Comparison of ENCODE assay signal across 16 cellular contexts in the genomic region with DNA sequence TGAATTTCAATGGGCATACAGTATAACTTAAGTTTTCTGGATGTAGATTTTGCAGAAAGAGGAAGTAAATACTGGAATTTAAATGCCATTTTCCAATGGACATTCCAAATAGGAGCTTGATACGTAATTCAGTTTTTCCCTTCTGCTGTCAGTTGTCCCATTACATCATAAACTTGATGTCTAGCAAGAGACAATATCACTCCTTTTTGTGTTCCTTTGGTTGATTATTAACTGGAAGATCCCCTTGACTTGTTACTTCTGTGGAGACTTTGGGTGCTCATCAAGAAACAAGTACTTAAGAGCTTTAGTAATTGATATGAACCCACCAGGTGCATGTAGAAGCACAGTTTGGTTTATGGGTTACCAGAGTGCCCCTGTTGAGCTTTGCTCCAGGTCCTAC.
DNase-seq lines count a peak whose midpoint lies in the region; ATAC-seq and TF ChIP-seq lines count a peak whose summit lies in the region.
"Had no signal": no experiment of that assay in that cellular context is flagged by ENCODE, and none has a peak within 500 bp of the region (broad histone marks: within the 10 kb centered on the region; RNA-seq: fewer than 3 reads in every experiment).

No MANE protein-coding gene starts in this region.

- H2AFZ ChIP-seq in MM.1S (ENCODE audit: low read length), result no peak overlapping the region

- H3K79me2 ChIP-seq in MM.1S (ENCODE audit: low read length), result 0 out of 2 replicates have a peak, but pooled peaks cover 14% of the 10 kb centered on the region

- peaks cover 9% of the 10 kb centered on the region; the same call in 1 of the 2 replicates for H3K4me1 ChIP-seq in MM.1S (ENCODE audit: low read length)

- peak; percentile 59 for ATAC-seq in GM18508 (IDR thresholded peaks at IDR 0.05; ENCODE audit: insufficient read depth, unreplicated experiment)
- peak; percentile 64 for ATAC-seq in HG03378 (IDR thresholded peaks at IDR 0.05; ENCODE audit: unreplicated experiment)
- no peak for ATAC-seq in natural killer cell treated with Interleukin-12 subunit alpha and Interleukin-12 subunit beta and Interleukin-15 and Interleukin-18, amount 100 ng/mL, for 72 hours
- ATAC-seq: lower lobe of right lung, natural killer cell had no signal

- H3F3A ChIP-seq in MM.1S (ENCODE audit: insufficient read depth, low read length), result peaks cover 3% of the 10 kb centered on the region; the same call in 1 of the 2 replicates

- H3K9me3 Mint-ChIP-seq in brain, result peaks cover 0 to 1% (median 0%) of the 10 kb centered on the region in 5 experiments
- no peaks in the 10 kb centered on the region for H3K9me3 Mint-ChIP-seq in natural killer cell treated with Interleukin-12 subunit alpha and Interleukin-12 subunit beta and Interleukin-15 and Interleukin-18, amount 100 ng/mL, for 72 hours
- H3K9me3 Mint-ChIP-seq: activated naive CD4-positive, alpha-beta T cell treated with anti-CD3 and anti-CD28 coated beads, Interleukin-2, amount 50 U/mL, for 24 hours; IgD-negative memory B cell; natural killer cell had no signal

- H3K27me3 Mint-ChIP-seq in brain, result peaks cover 3% of the 10 kb centered on the region
- no peaks in the 10 kb centered on the region for H3K27me3 Mint-ChIP-seq in natural killer cell treated with Interleukin-12 subunit alpha and Interleukin-12 subunit beta and Interleukin-15 and Interleukin-18, amount 100 ng/mL, for 72 hours
- H3K27me3 Mint-ChIP-seq: activated naive CD4-positive, alpha-beta T cell treated with anti-CD3 and anti-CD28 coated beads, Interleukin-2, amount 50 U/mL, for 24 hours; IgD-negative memory B cell had no signal

- H3K4me3 ChIP-seq in MM.1S (ENCODE audit: low read length), result no peak overlapping the region
- H3K4me3 ChIP-seq: BLaER1 treated with 17β-estradiol and CSF1 and Interleukin-3, amounts not matched to agents 10 nM and 100 nM; lower lobe of right lung; right atrium auricular region had no signal

- no peaks in the 10 kb centered on the region for H3K9me3 ChIP-seq in MM.1S (replicated peaks; ENCODE audit: insufficient read depth, low read length)
- H3K9me3 ChIP-seq: lower lobe of right lung, right atrium auricular region had no signal

- peak; percentile 10 for DNase-seq in GM20000 (ENCODE audit: low spot score)
- DNase-seq in MM.1S, result no peak
- DNase-seq in natural killer cell treated with Interleukin-12 subunit alpha and Interleukin-12 subunit beta and Interleukin-15 and Interleukin-18, amount 100 ng/mL, for 72 hours (ENCODE audit: low spot score), result no peak
- no peak for DNase-seq in GOT3 (lab: John Stamatoyannopoulos, UW)
- DNase-seq: activated CD4-positive, alpha-beta T cell treated with anti-CD3 and anti-CD28 coated beads for 1 hour; EL; lower lobe of right lung; natural killer cell; T-helper 2 cell had no signal

- TF ChIP-seq CTCF in GM20000 (IDR thresholded peaks at IDR 0.05; ENCODE audit: extremely low read depth, missing control alignments) (no peak), brain (conservative IDR thresholded peaks at IDR 0.05) (no peak), MM.1S (IDR thresholded peaks at IDR 0.05; ENCODE audit: low read length) (no peak)

- no peaks in the 10 kb centered on the region for H3K9me2 ChIP-seq in MM.1S (replicated peaks; ENCODE audit: insufficient read depth, low read length)

- H3K4me3 Mint-ChIP-seq in brain, result peak overlapping the region in 4 of 5 experiments; percentile 11 to 76 (median 70)
- no peak overlapping the region for H3K4me3 Mint-ChIP-seq in natural killer cell treated with Interleukin-12 subunit alpha and Interleukin-12 subunit beta and Interleukin-15 and Interleukin-18, amount 100 ng/mL, for 72 hours
- H3K4me3 Mint-ChIP-seq: activated naive CD4-positive, alpha-beta T cell treated with anti-CD3 and anti-CD28 coated beads, Interleukin-2, amount 50 U/mL, for 24 hours; IgD-negative memory B cell; natural killer cell had no signal

- H4K20me1 ChIP-seq in MM.1S (ENCODE audit: insufficient read depth, low read length), result peaks cover 23% of the 10 kb centered on the region; the same call in 1 of the 2 replicates
- H4K20me1 ChIP-seq: BLaER1 treated with 17β-estradiol and CSF1 and Interleukin-3, amounts not matched to agents 10 nM and 100 nM had no signal

- peaks cover 27% of the 10 kb centered on the region for H3K36me3 Mint-ChIP-seq in brain
- no peaks in the 10 kb centered on the region for H3K36me3 Mint-ChIP-seq in natural killer cell treated with Interleukin-12 subunit alpha and Interleukin-12 subunit beta and Interleukin-15 and Interleukin-18, amount 100 ng/mL, for 72 hours
- H3K36me3 Mint-ChIP-seq: activated naive CD4-positive, alpha-beta T cell treated with anti-CD3 and anti-CD28 coated beads, Interleukin-2, amount 50 U/mL, for 24 hours; IgD-negative memory B cell; natural killer cell had no signal

- no peak overlapping the region for H3K9ac ChIP-seq in MM.1S (ENCODE audit: low read length)
- H3K9ac ChIP-seq: BLaER1 treated with 17β-estradiol and CSF1 and Interleukin-3, amounts not matched to agents 10 nM and 100 nM had no signal

- H3K27ac Mint-ChIP-seq in brain, result peak overlapping the region in 4 of 5 experiments; percentile 94 to 95 (median 94)
- no peak overlapping the region for H3K27ac Mint-ChIP-seq in natural killer cell treated with Interleukin-12 subunit alpha and Interleukin-12 subunit beta and Interleukin-15 and Interleukin-18, amount 100 ng/mL, for 72 hours
- H3K27ac Mint-ChIP-seq: activated naive CD4-positive, alpha-beta T cell treated with anti-CD3 and anti-CD28 coated beads, Interleukin-2, amount 50 U/mL, for 24 hours; IgD-negative memory B cell; natural killer cell had no signal

- no peaks in the 10 kb centered on the region for H3K36me3 ChIP-seq in MM.1S (replicated peaks; ENCODE audit: insufficient read depth, low read length)
- H3K36me3 ChIP-seq: BLaER1 treated with 17β-estradiol and CSF1 and Interleukin-3, amounts not matched to agents 10 nM and 100 nM; lower lobe of right lung; right atrium auricular region had no signal

- H3K27ac ChIP-seq in MM.1S (ENCODE audit: low read length), result no peak overlapping the region
- H3K27ac ChIP-seq: lower lobe of right lung had no signal

- H3K27me3 ChIP-seq in MM.1S (replicated peaks; ENCODE audit: insufficient read depth, low read length), result peaks cover 44% of the 10 kb centered on the region
- H3K27me3 ChIP-seq: BLaER1 treated with 17β-estradiol and CSF1 and Interleukin-3, amounts not matched to agents 10 nM and 100 nM; right atrium auricular region had no signal

- no peak overlapping the region for H3K4me2 ChIP-seq in MM.1S (ENCODE audit: low read depth, low read length)

- H3K4me1 Mint-ChIP-seq in brain, result peaks cover 89% of the 10 kb centered on the region
- peaks cover 23 to 28% of the 10 kb centered on the region in 2 donors for H3K4me1 Mint-ChIP-seq in natural killer cell treated with Interleukin-12 subunit alpha and Interleukin-12 subunit beta and Interleukin-15 and Interleukin-18, amount 100 ng/mL, for 72 hours (ENCODE audit: low read depth in 2 of 2)

Comparison
In these comparisons a context has a peak if more than half of its experiments do, and no peak if none do; other contexts are left out.
1. ATAC-seq: peak in GM18508 (single experiment) and HG03378 (single experiment); none in natural killer cell treated with Interleukin-12 subunit alpha and Interleukin-12 subunit beta and Interleukin-15 and Interleukin-18, amount 100 ng/mL, for 72 hours (0 of 2).
2. H3K27ac Mint-ChIP-seq: peak in brain (4 of 5); none in natural killer cell treated with Interleukin-12 subunit alpha and Interleukin-12 subunit beta and Interleukin-15 and Interleukin-18, amount 100 ng/mL, for 72 hours (0 of 2).